In the genomic region with DNA sequence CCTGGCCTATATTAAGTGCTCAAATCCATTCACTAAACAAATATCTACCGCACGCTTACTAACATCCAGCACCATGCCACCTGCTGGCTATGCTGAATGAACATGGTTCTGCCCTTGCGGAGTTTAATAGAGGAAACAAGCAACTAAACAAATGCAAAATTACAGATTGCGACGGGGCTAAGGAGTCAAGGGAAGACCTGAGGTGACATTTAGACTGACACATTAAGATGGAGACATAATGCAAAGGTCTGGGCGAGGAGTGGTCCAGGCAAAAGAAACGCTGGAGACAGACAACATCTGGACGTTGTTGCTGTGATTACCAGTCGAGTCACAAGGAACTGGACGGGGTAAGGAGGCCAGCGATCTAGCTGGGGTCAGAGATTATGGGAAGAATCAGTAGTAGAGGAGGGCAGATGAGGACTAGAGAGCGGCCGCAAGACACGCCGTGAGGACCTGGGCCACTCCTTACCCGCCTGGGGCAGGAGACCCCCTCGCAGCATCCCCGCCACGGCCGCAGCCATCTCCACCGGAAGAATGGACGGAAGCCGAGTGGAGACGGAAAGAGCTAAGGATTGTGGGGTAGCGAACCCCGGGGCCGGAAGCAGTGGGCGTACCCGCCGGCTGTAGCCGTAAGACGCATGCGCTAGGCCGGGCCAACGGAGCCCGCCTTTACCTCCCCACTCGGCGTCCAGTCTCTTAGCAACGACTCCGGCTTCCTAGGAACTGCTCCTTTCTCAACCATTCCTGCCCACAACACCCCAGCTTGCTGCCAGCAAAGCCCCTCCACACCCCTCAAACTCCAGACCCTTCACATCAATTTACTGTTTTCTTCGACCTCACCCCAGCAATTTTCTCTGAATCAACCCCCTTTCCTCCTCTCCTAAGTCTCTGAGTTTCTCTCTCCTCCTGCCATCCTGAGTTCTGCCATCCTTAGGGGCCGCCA, we compare ENCODE assay signal across 8 cellular contexts. TPM values are rescaled to one million over a fixed set of nuclear protein-coding genes. Genes with fewer than 3 reads are reported as not detected.
DNase-seq lines count a peak whose midpoint lies in the region; ATAC-seq and TF ChIP-seq lines count a peak whose summit lies in the region.

Gene LRRC46, plus strand, starts transcription at position 680 of the 943 bp plus-strand sequence. CDS start 320 bp downstream, outside the sequence.
Gene MRPL10, minus strand, starts transcription at position 551 of the 943 bp plus-strand sequence. Its CDS starts 30 bp downstream, at position 521.

- TSS peak; percentile 91 for BruUV-seq in Panc1 (replicated peaks; lab: Mats Ljungman, UMichigan)

- H3K4me2 ChIP-seq in DOHH2 (ENCODE audit: low read length): peak within 1 kb of the TSS; percentile 63

- H3K27ac ChIP-seq in DOHH2 (ENCODE audit: low read depth, low read length) (peak within 1 kb of the TSS; percentile 48), KOPT-K1 (ENCODE audit: low read depth, low read length, poor library complexity, severe bottlenecking) (peak within 1 kb of the TSS; percentile 82), Panc1 (ENCODE audit: low read length) (peak within 1 kb of the TSS; percentile 97)

- in situ Hi-C loops in Panc1 (cut with HindIII; ENCODE audit: low pct_unique_long_range_greater_than_20kb, low sequenced_read_pairs): no loop called here

- H3K9me2 ChIP-seq in DOHH2 (replicated peaks; ENCODE audit: control insufficient read depth, low read length): no peaks in the 10 kb centered on the region

- peak; percentile 67 for TF ChIP-seq CTCF in DOHH2 (IDR thresholded peaks at IDR 0.05; ENCODE audit: low read depth, low read length, poor library complexity, severe bottlenecking)
- no peak; the same call in 1 of the 2 replicates for TF ChIP-seq CTCF in Panc1 (IDR thresholded peaks at IDR 0.05)

- H3K27me3 ChIP-seq in DOHH2 (ENCODE audit: control insufficient read depth, low read length) (no peaks in the 10 kb centered on the region), Panc1 (ENCODE audit: control insufficient read depth, insufficient read depth, low read length) (no peaks in the 10 kb centered on the region)

- POLR2A ChIA-PET in Panc1 (lab: Charles Lee): interaction anchor here (0.6 to 1.0 kb wide), 3 partner anchors 58 to 182 kb away, joined by 3 read pairs; partner anchors contain the start of gene KPNB1

- H3K4me3 ChIP-seq in DOHH2 (ENCODE audit: low read length) (peak within 1 kb of the TSS; percentile 94), Panc1 (ENCODE audit: low read depth in 2 of 2, low read length in 2 of 2) (peak within 1 kb of the TSS; percentile 80 to 96)

- CTCF ChIA-PET in Panc1 (lab: Charles Lee): interaction anchor here (0.8 to 1.1 kb wide), 3 partner anchors 10 to 93 kb away, joined by 3 to 5 read pairs (median 3); partner anchors contain the start of genes OSBPL7 and SCRN2

- H4K20me1 ChIP-seq in DOHH2 (ENCODE audit: control insufficient read depth, insufficient read depth, low read depth, low read length): no peaks in the 10 kb centered on the region

- H3K79me2 ChIP-seq in DOHH2 (ENCODE audit: control insufficient read depth, low read length): peaks cover 30% of the 10 kb centered on the region

- intact Hi-C loops in Panc1 (cut with micrococcal nuclease; ENCODE audit: unreplicated experiment): no loop called here

- peak within 1 kb of the TSS; percentile 93 to 96 for H3K4me3 Mint-ChIP-seq in activated T-cell treated with anti-CD3 and anti-CD28 coated beads, Interleukin-2, amount 50 U/mL, for 72 hours
- peak within 1 kb of the TSS; percentile 91 to 98 (median 95) for H3K4me3 Mint-ChIP-seq in naive B cell
- H3K4me3 Mint-ChIP-seq in stimulated activated effector memory CD8-positive, alpha-beta T cell treated with anti-CD3 and anti-CD28 coated beads, Interleukin-12 subunit alpha, Interleukin-12 subunit beta, amount 100 ng/mL, for 72 hours: peak within 1 kb of the TSS; percentile 85

- H3K27ac Mint-ChIP-seq in activated T-cell treated with anti-CD3 and anti-CD28 coated beads, Interleukin-2, amount 50 U/mL, for 72 hours: peak within 1 kb of the TSS; percentile 94
- peak within 1 kb of the TSS; percentile 92 to 97 (median 94) for H3K27ac Mint-ChIP-seq in naive B cell
- peak within 1 kb of the TSS; percentile 95 for H3K27ac Mint-ChIP-seq in stimulated activated effector memory CD8-positive, alpha-beta T cell treated with anti-CD3 and anti-CD28 coated beads, Interleukin-12 subunit alpha, Interleukin-12 subunit beta, amount 100 ng/mL, for 72 hours

- DNase-seq in Panc1 (ENCODE audit: low read depth, low spot score) (peak; percentile 63), fibroblast of gingiva (ENCODE audit: low read depth) (peak; percentile 90), naive B cell (peak; percentile 89)
- peak; percentile 94 for DNase-seq in activated T-cell treated with anti-CD3 and anti-CD28 coated beads, Interleukin-2, amount 50 U/mL, for 72 hours
- peak; percentile 87 to 97 for DNase-seq in stimulated activated effector memory CD8-positive, alpha-beta T cell treated with anti-CD3 and anti-CD28 coated beads, Interleukin-12 subunit alpha, Interleukin-12 subunit beta, amount 100 ng/mL, for 72 hours (ENCODE audit: low spot score in 2 of 2)

- peak; percentile 69 for ATAC-seq in GM21737 (IDR thresholded peaks at IDR 0.05; ENCODE audit: unreplicated experiment)
- ATAC-seq in Panc1: peak; percentile 98
- ATAC-seq in activated T-cell treated with anti-CD3 and anti-CD28 coated beads, Interleukin-2, amount 50 U/mL, for 72 hours (replicated peaks in 1 of 2): peak; percentile 90 to 94
- peak; percentile 92 to 97 for ATAC-seq in naive B cell (ENCODE audit: low read depth in 2 of 2)
- ATAC-seq in stimulated activated effector memory CD8-positive, alpha-beta T cell treated with anti-CD3 and anti-CD28 coated beads, Interleukin-12 subunit alpha, Interleukin-12 subunit beta, amount 100 ng/mL, for 72 hours: peak; percentile 79

- H3K27me3 Mint-ChIP-seq in activated T-cell treated with anti-CD3 and anti-CD28 coated beads, Interleukin-2, amount 50 U/mL, for 72 hours (ENCODE audit: low read depth): no peaks in the 10 kb centered on the region
- no peaks in the 10 kb centered on the region for H3K27me3 Mint-ChIP-seq in naive B cell

- H3K4me1 ChIP-seq in DOHH2 (ENCODE audit: control insufficient read depth, low read length): peaks cover 22% of the 10 kb centered on the region
- H3K4me1 ChIP-seq in Panc1 (ENCODE audit: control insufficient read depth, insufficient read depth, low read length): peaks cover 15% of the 10 kb centered on the region; the same call in 1 of the 2 replicates

- no peaks in the 10 kb centered on the region for H3F3A ChIP-seq in DOHH2 (ENCODE audit: control insufficient read depth, insufficient read depth)

- peaks cover 63% of the 10 kb centered on the region for H3K4me1 Mint-ChIP-seq in activated T-cell treated with anti-CD3 and anti-CD28 coated beads, Interleukin-2, amount 50 U/mL, for 72 hours (ENCODE audit: low read depth)
- H3K4me1 Mint-ChIP-seq in naive B cell: peaks cover 19 to 39% (median 30%) of the 10 kb centered on the region in 3 donors
- peaks cover 66% of the 10 kb centered on the region for H3K4me1 Mint-ChIP-seq in stimulated activated effector memory CD8-positive, alpha-beta T cell treated with anti-CD3 and anti-CD28 coated beads, Interleukin-12 subunit alpha, Interleukin-12 subunit beta, amount 100 ng/mL, for 72 hours

- H3K36me3 ChIP-seq in DOHH2 (ENCODE audit: control insufficient read depth, low read length) (peaks cover 22% of the 10 kb centered on the region), KOPT-K1 (ENCODE audit: insufficient read depth, low read length) (peaks cover 40% of the 10 kb centered on the region), Panc1 (ENCODE audit: control insufficient read depth, insufficient read depth, low read length) (peaks cover 5% of the 10 kb centered on the region; the same call in 1 of the 2 replicates)

- peaks cover 7 to 8% of the 10 kb centered on the region in 2 donors for H3K36me3 Mint-ChIP-seq in activated T-cell treated with anti-CD3 and anti-CD28 coated beads, Interleukin-2, amount 50 U/mL, for 72 hours (ENCODE audit: insufficient read depth in 2 of 2)
- peaks cover 0 to 8% of the 10 kb centered on the region in 2 donors for H3K36me3 Mint-ChIP-seq in naive B cell
- peaks cover 55% of the 10 kb centered on the region for H3K36me3 Mint-ChIP-seq in stimulated activated effector memory CD8-positive, alpha-beta T cell treated with anti-CD3 and anti-CD28 coated beads, Interleukin-12 subunit alpha, Interleukin-12 subunit beta, amount 100 ng/mL, for 72 hours

- no peaks in the 10 kb centered on the region for H3K9me3 Mint-ChIP-seq in activated T-cell treated with anti-CD3 and anti-CD28 coated beads, Interleukin-2, amount 50 U/mL, for 72 hours
- H3K9me3 Mint-ChIP-seq in naive B cell: no peaks in the 10 kb centered on the region
- no peaks in the 10 kb centered on the region for H3K9me3 Mint-ChIP-seq in stimulated activated effector memory CD8-positive, alpha-beta T cell treated with anti-CD3 and anti-CD28 coated beads, Interleukin-12 subunit alpha, Interleukin-12 subunit beta, amount 100 ng/mL, for 72 hours

- H3K9me3 ChIP-seq in DOHH2 (ENCODE audit: control insufficient read depth, insufficient read depth, low read length) (no peaks in the 10 kb centered on the region), KOPT-K1 (ENCODE audit: insufficient read depth, low read length, poor library complexity, severe bottlenecking) (no peaks in the 10 kb centered on the region), Panc1 (ENCODE audit: control insufficient read depth, insufficient read depth, low read depth, low read length) (no peaks in the 10 kb centered on the region)

RNA-seq across cellular contexts. Expression of gene LRRC46, which starts in this region (rescaled TPM):
- total RNA-seq in Panc1 (2021; ENCODE audit: unreplicated experiment): 1.9 TPM
- polyA plus RNA-seq in Panc1 (2012; ENCODE audit: insufficient read length): 1.7 TPM
- under 1 TPM; 0.46 to 0.83 TPM for total RNA-seq in activated T-cell treated with anti-CD3 and anti-CD28 coated beads, Interleukin-2, amount 50 U/mL, for 72 hours
- 1 to 10 TPM in 3 of 6 donors, under 1 TPM in 2, not detected in 1; 0.39 to 2.3 (median 1.0) TPM for polyA plus RNA-seq in naive B cell (ENCODE audit: low read depth in 6 of 6)

RNA-seq across cellular contexts. Expression of gene MRPL10, which starts in this region (rescaled TPM):
- total RNA-seq in Panc1 (2021; ENCODE audit: unreplicated experiment): 41.9 TPM
- polyA plus RNA-seq in Panc1 (2012; ENCODE audit: insufficient read length): 40.6 TPM
- total RNA-seq in activated T-cell treated with anti-CD3 and anti-CD28 coated beads, Interleukin-2, amount 50 U/mL, for 72 hours: 10 to 100 TPM; 81.7 to 83.5 TPM
- 10 to 100 TPM; 33.1 to 49.0 (median 39.1) TPM for polyA plus RNA-seq in naive B cell (ENCODE audit: low read depth in 6 of 6)

Comparison
In these comparisons a context has a peak if more than half of its experiments do, and no peak if none do; other contexts are left out.
1. Peak in every context shown above with its lines: DNase-seq, ATAC-seq, H3K4me3 ChIP-seq and H3K27ac ChIP-seq.